9 cellular contexts compared by ENCODE assay signal in genomic region chr1:213987422-213987875, GRCh38. TPM values are rescaled to one million over a fixed set of nuclear protein-coding genes. Genes with fewer than 3 reads are reported as not detected.
DNase-seq lines count a peak whose midpoint lies in the region; ATAC-seq and TF ChIP-seq lines count a peak whose summit lies in the region.
"Had no signal": no experiment of that assay in that cellular context is flagged by ENCODE, and none has a peak within 500 bp of the region (broad histone marks: within the 10 kb centered on the region; RNA-seq: fewer than 3 reads in every experiment).

No MANE protein-coding gene starts in this region.

- no peak overlapping the region for H3K9ac ChIP-seq in rectal smooth muscle tissue (ENCODE audit: low read length)

- TF ChIP-seq POLR2A in gastroesophageal sphincter (IDR thresholded peaks at IDR 0.05), result no peak

- peak overlapping the region; percentile 83 to 91 (median 86) for H3K4me3 Mint-ChIP-seq in T-cell

- peak overlapping the region; percentile 12 to 86 (median 80) for H3K27ac ChIP-seq in gastroesophageal sphincter
- H3K27ac ChIP-seq in rectal smooth muscle tissue (ENCODE audit: low read depth, low read length), result peak overlapping the region; percentile 78

- DNase-seq in NCI-H2107 treated with DMSO at 0.1 percent for 48 hours (lab: John Stamatoyannopoulos, UW; ENCODE audit: unreplicated experiment) (peak; percentile 65), NCI-H2107 (lab: John Stamatoyannopoulos, UW) (no peak), T-cell (no peak), activated gamma-delta T cell (lab: John Stamatoyannopoulos, UW) (no peak)
- DNase-seq: DND-41 had no signal

- 0% methylated on average over 6 to 15 of the region's 32 CpGs for WGBS in gastroesophageal sphincter (ENCODE audit: low coverage in 1 of 2), 2 donors

- TF ChIP-seq CTCF in gastroesophageal sphincter (IDR thresholded peaks at IDR 0.05), result no peak

- peaks cover 0 to 59% (median 18%) of the 10 kb centered on the region in 3 donors for H3K4me1 ChIP-seq in gastroesophageal sphincter
- H3K4me1 ChIP-seq in rectal smooth muscle tissue (ENCODE audit: control insufficient read depth, insufficient read depth, low read length), result no peaks in the 10 kb centered on the region

- no peak for TF ChIP-seq EP300 in gastroesophageal sphincter (IDR thresholded peaks at IDR 0.05)

- POLR2A ChIA-PET in T-cell (lab: Charles Lee), result interaction anchor here in 1 of 2 donors (0.5 to 0.6 kb wide), 2 partner anchors 43 to 50 kb away, joined by 4 to 6 read pairs; no protein-coding TSS in a partner anchor

- H3K27me3 ChIP-seq in gastroesophageal sphincter, result peaks cover 86% of the 10 kb centered on the region
- H3K27me3 ChIP-seq in rectal smooth muscle tissue (ENCODE audit: control insufficient read depth, insufficient read depth, low read length), result peaks cover 27% of the 10 kb centered on the region

- no peak overlapping the region for H3K27ac Mint-ChIP-seq in T-cell

- peaks cover 0 to 6% (median 0%) of the 10 kb centered on the region in 3 donors for H3K9me3 Mint-ChIP-seq in T-cell

- H3K4me3 ChIP-seq in gastroesophageal sphincter (peak overlapping the region; percentile 68 to 80), rectal smooth muscle tissue (ENCODE audit: low read length) (peak overlapping the region; percentile 87)

- peaks cover 80 to 89% of the 10 kb centered on the region in 2 donors for H3K27me3 Mint-ChIP-seq in T-cell

- no peaks in the 10 kb centered on the region for H3K9me3 ChIP-seq in gastroesophageal sphincter

- peaks cover 47 to 55% (median 47%) of the 10 kb centered on the region in 3 donors for H3K4me1 Mint-ChIP-seq in T-cell

- no peaks in the 10 kb centered on the region for H3K36me3 ChIP-seq in gastroesophageal sphincter
- H3K36me3 ChIP-seq in rectal smooth muscle tissue (ENCODE audit: control insufficient read depth, insufficient read depth, low read length), result no peaks in the 10 kb centered on the region

- H3K36me3 Mint-ChIP-seq in T-cell, result no peaks in the 10 kb centered on the region

- CTCF ChIA-PET in T-cell (lab: Charles Lee), result interaction anchor here in 1 of 2 donors (0.7 kb wide), 2 partner anchors 259 to 317 kb away, joined by 3 to 5 read pairs; no protein-coding TSS in a partner anchor

- ATAC-seq in HG02938 (IDR thresholded peaks at IDR 0.05; ENCODE audit: unreplicated experiment) (peak; percentile 26), T-cell (replicated peaks in 1 of 4) (no peak), gastroesophageal sphincter (peak; percentile 50), HG03175 (IDR thresholded peaks at IDR 0.05; ENCODE audit: unreplicated experiment) (no peak)

RNA-seq across cellular contexts. Expression of gene PROX1, which starts 0.3 kb away (rescaled TPM):
- total RNA-seq in T-cell, result under 1 TPM in 4 of 5 donors, not detected in 1; 0.22 to 0.75 (median 0.29) TPM
- 1 to 10 TPM; 1.9 to 3.2 (median 2.5) TPM for total RNA-seq in gastroesophageal sphincter

Comparison
In these comparisons a context has a peak if more than half of its experiments do, and no peak if none do; other contexts are left out.
1. ATAC-seq: peak in HG02938 (single experiment) and gastroesophageal sphincter (single experiment); none in T-cell (0 of 4) and HG03175 (single experiment).